ENCODE assay signal across 14 cellular contexts in the genomic region with DNA sequence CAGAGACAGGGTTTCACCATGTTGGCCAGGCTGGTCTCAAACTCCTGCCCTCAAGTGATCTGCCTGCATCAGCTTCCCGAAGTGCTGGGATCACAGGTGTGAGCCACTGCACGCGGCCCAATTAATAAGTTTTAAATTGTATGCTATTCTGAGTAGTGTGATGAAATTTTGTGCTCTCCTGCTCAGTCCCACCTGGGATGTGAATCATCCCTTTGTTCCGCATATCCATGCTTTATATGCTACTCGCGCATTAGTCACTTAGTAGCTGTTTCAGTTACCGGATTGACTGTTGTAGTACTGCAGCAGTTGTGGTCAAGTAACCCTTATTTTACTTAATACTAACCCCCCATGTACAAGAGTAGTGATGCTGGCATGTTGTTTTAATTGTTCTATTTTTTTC. TPM values are rescaled to one million over a fixed set of nuclear protein-coding genes. Genes with fewer than 3 reads are reported as not detected.
A peak's percentile ranks its signal among the peaks of the same experiment; 100 is the strongest.
DNase-seq lines count a peak whose midpoint lies in the region; ATAC-seq and TF ChIP-seq lines count a peak whose summit lies in the region.
"Had no signal": no experiment of that assay in that cellular context is flagged by ENCODE, and none has a peak within 500 bp of the region (broad histone marks: within the 10 kb centered on the region; RNA-seq: fewer than 3 reads in every experiment).

No MANE protein-coding gene starts in this region.

- CTCF ChIA-PET in Panc1 (lab: Charles Lee) = no interaction called here

- intact Hi-C loops in Panc1 (cut with micrococcal nuclease; ENCODE audit: unreplicated experiment) = no loop called here

- H3K36me3 Mint-ChIP-seq in activated naive CD4-positive, alpha-beta T cell treated with anti-CD3 and anti-CD28 coated beads, Interleukin-2, amount 50 U/mL, for 72 hours = peaks cover 0 to 4% of the 10 kb centered on the region in 2 donors

- no peaks in the 10 kb centered on the region for H3K4me1 ChIP-seq in Panc1 (ENCODE audit: control insufficient read depth, insufficient read depth, low read length)
- H3K4me1 ChIP-seq: BLaER1, Peyer's patch had no signal

- H3K27ac ChIP-seq in Panc1 (ENCODE audit: low read length) = no peak overlapping the region
- H3K27ac ChIP-seq: BLaER1, Peyer's patch, VCaP had no signal

- peak in 1 of 2 donors; percentile 6 for DNase-seq in activated naive CD4-positive, alpha-beta T cell treated with anti-CD3 and anti-CD28 coated beads, Interleukin-2, amount 50 U/mL, for 72 hours (ENCODE audit: low spot score in 2 of 2)
- no peak for DNase-seq in activated naive CD4-positive, alpha-beta T cell (lab: John Stamatoyannopoulos, UW)
- peak; percentile 83 for DNase-seq in Panc1 (ENCODE audit: low read depth, low spot score)
- no peak for DNase-seq in stimulated activated naive CD8-positive, alpha-beta T cell treated with anti-CD3 and anti-CD28 coated beads, Interleukin-15, Interleukin-2, amounts not matched to agents 100 U/mL and 50 U/mL, for 24 hours
- no peak for DNase-seq in activated effector memory CD4-positive, alpha-beta T cell treated with anti-CD3 and anti-CD28 coated beads, Interleukin-2, amount 50 U/mL, for 16 hours
- DNase-seq in ecto neural progenitor cell (ENCODE audit: low spot score) = no peak
- DNase-seq: activated gamma-delta T cell, NCI-H2029 treated with DMSO at 0.1 percent for 48 hours, nephron progenitor cell, Peyer's patch had no signal

- no peak overlapping the region for H3K4me3 ChIP-seq in Panc1 (ENCODE audit: low read depth in 2 of 2, low read length in 2 of 2)
- H3K4me3 ChIP-seq: BLaER1, Peyer's patch had no signal

- ATAC-seq in activated naive CD4-positive, alpha-beta T cell treated with anti-CD3 and anti-CD28 coated beads, Interleukin-2, amount 50 U/mL, for 72 hours = peak; percentile 89 to 98
- ATAC-seq in Panc1 (peak; percentile 96), esophagus mucosa (peak; percentile 96), GM21360 (IDR thresholded peaks at IDR 0.05; ENCODE audit: unreplicated experiment) (no peak)
- ATAC-seq in stimulated activated naive CD8-positive, alpha-beta T cell treated with anti-CD3 and anti-CD28 coated beads, Interleukin-15, Interleukin-2, amounts not matched to agents 100 U/mL and 50 U/mL, for 24 hours = peak; percentile 69

- POLR2A ChIA-PET in Panc1 (lab: Charles Lee) = interaction anchor here (0.6 to 0.7 kb wide), 2 partner anchors 33 to 475 kb away, joined by 3 read pairs; no protein-coding TSS in a partner anchor

- no peak for TF ChIP-seq CTCF in Panc1 (IDR thresholded peaks at IDR 0.05)

- no TSS peak for BruUV-seq in Panc1 (replicated peaks; lab: Mats Ljungman, UMichigan)

- in situ Hi-C loops in Panc1 (cut with HindIII; ENCODE audit: low pct_unique_long_range_greater_than_20kb, low sequenced_read_pairs) = no loop called here

- H3K9me3 ChIP-seq in Panc1 (ENCODE audit: control insufficient read depth, insufficient read depth, low read depth, low read length) = no peaks in the 10 kb centered on the region
- H3K9me3 ChIP-seq: Peyer's patch had no signal

- H3K27ac Mint-ChIP-seq in activated naive CD4-positive, alpha-beta T cell treated with anti-CD3 and anti-CD28 coated beads, Interleukin-2, amount 50 U/mL, for 72 hours = no peak overlapping the region
- H3K27ac Mint-ChIP-seq: nephron progenitor cell had no signal

- H3K9me3 Mint-ChIP-seq in activated naive CD4-positive, alpha-beta T cell treated with anti-CD3 and anti-CD28 coated beads, Interleukin-2, amount 50 U/mL, for 72 hours = peaks cover 0 to 2% of the 10 kb centered on the region in 2 donors

- no peaks in the 10 kb centered on the region for H3K27me3 ChIP-seq in Panc1 (ENCODE audit: control insufficient read depth, insufficient read depth, low read length)
- H3K27me3 ChIP-seq: BLaER1, Peyer's patch had no signal

- H3K36me3 ChIP-seq in Panc1 (ENCODE audit: control insufficient read depth, insufficient read depth, low read length) = no peaks in the 10 kb centered on the region
- H3K36me3 ChIP-seq: Peyer's patch had no signal

RNA-seq across cellular contexts. Expression of gene OIT3, which starts 47.3 kb away (rescaled TPM):
- total RNA-seq in activated naive CD4-positive, alpha-beta T cell treated with anti-CD3 and anti-CD28 coated beads, Interleukin-2, amount 50 U/mL, for 72 hours = not detected
- total RNA-seq in Panc1 (2021; ENCODE audit: unreplicated experiment) (not detected), esophagus mucosa (not detected)
- polyA plus RNA-seq in Panc1 (2012; ENCODE audit: insufficient read length) = not detected
